Comparison of ENCODE assay signal across 21 cellular contexts in the genomic region with DNA sequence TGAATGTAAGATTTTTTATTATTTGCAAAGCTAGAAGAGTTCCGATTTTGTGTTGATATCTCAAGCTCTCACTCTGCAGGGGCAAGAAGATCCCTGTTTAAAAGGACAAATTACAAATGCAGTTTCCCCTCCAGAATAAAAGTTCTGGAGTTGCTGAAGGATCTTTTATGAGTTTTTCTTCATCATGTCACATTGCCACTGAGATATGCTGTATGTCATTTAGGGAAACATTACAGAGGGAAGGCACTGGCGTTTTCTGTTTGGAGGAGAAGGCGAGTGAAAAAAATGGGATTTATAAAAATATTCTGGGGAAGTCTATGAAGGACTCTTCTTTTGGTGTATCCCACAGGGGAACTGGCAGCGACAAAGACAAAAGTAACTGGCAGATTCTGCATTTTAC. TPM values are rescaled to one million over a fixed set of nuclear protein-coding genes. Genes with fewer than 3 reads are reported as not detected.
DNase-seq lines count a peak whose midpoint lies in the region; ATAC-seq and TF ChIP-seq lines count a peak whose summit lies in the region.
"Had no signal": no experiment of that assay in that cellular context is flagged by ENCODE, and none has a peak within 500 bp of the region (broad histone marks: within the 10 kb centered on the region; RNA-seq: fewer than 3 reads in every experiment).

No MANE protein-coding gene starts in this region.

- no peak overlapping the region for H3K23ac ChIP-seq in neuronal stem cell (ENCODE audit: low read depth, low read length, poor library complexity)

- no peaks in the 10 kb centered on the region for H3K9me3 Mint-ChIP-seq in brain

- H3K9ac ChIP-seq in HUES48 (ENCODE audit: low read depth, low read length) (no peak overlapping the region), iPS-18a (ENCODE audit: low read length) (peak overlapping the region; percentile 40), neuronal stem cell (ENCODE audit: low read depth, low read length, poor library complexity) (no peak overlapping the region)
- H3K9ac ChIP-seq: BLaER1 had no signal

- peak overlapping the region; percentile 87 for H2AFZ ChIP-seq in neuronal stem cell (ENCODE audit: low read length)

- H3K4me3 Mint-ChIP-seq in brain = peak overlapping the region; percentile 65 to 78 (median 75)
- H3K4me3 Mint-ChIP-seq: CD4-positive, CD25-positive, alpha-beta regulatory T cell had no signal

- no peak overlapping the region for H2BK12ac ChIP-seq in neuronal stem cell (ENCODE audit: low read length)

- H3K36me3 ChIP-seq in HUES48 (ENCODE audit: control insufficient read depth, insufficient read depth, low read length) = no peaks in the 10 kb centered on the region
- H3K36me3 ChIP-seq in iPS-18a (ENCODE audit: control insufficient read depth, low read depth, low read length) = no peaks in the 10 kb centered on the region
- no peaks in the 10 kb centered on the region for H3K36me3 ChIP-seq in neuronal stem cell (replicated peaks in 1 of 2; ENCODE audit: control insufficient read depth in 2 of 2, insufficient read depth in 2 of 2, low read length in 2 of 2)
- H3K36me3 ChIP-seq: BLaER1 had no signal

- H3K4me1 Mint-ChIP-seq in brain = peaks cover 31% of the 10 kb centered on the region
- H3K4me1 Mint-ChIP-seq: CD4-positive, CD25-positive, alpha-beta regulatory T cell had no signal

- no peaks in the 10 kb centered on the region for H3K79me1 ChIP-seq in neuronal stem cell (ENCODE audit: low read depth, low read length)

- H3K18ac ChIP-seq in neuronal stem cell (ENCODE audit: low read length) = no peak overlapping the region

- H3K27ac ChIP-seq in HUES48 (ENCODE audit: low read depth, low read length) (no peak overlapping the region), iPS-18a (ENCODE audit: low read length) (no peak overlapping the region), neuronal stem cell (replicated peaks; ENCODE audit: low read length) (no peak overlapping the region)
- H3K27ac ChIP-seq: BLaER1 had no signal

- H3K4me1 ChIP-seq in HUES48 (ENCODE audit: control insufficient read depth, insufficient read depth, low read length) (peaks cover 26% of the 10 kb centered on the region), iPS-18a (ENCODE audit: control insufficient read depth, low read depth, low read length) (peaks cover 17% of the 10 kb centered on the region), neuronal stem cell (ENCODE audit: control insufficient read depth in 2 of 2, insufficient read depth in 1 of 2, low read depth in 1 of 2, low read length in 2 of 2) (peaks cover 0 to 23% of the 10 kb centered on the region in 2 donors)

- peak overlapping the region in 4 of 5 experiments; percentile 15 to 76 (median 52) for H3K27ac Mint-ChIP-seq in brain
- H3K27ac Mint-ChIP-seq: CD4-positive, CD25-positive, alpha-beta regulatory T cell had no signal

- no peak overlapping the region for H2BK5ac ChIP-seq in neuronal stem cell (ENCODE audit: low read length)

- H3K36me3 Mint-ChIP-seq in brain = no peaks in the 10 kb centered on the region
- H3K36me3 Mint-ChIP-seq: CD4-positive, CD25-positive, alpha-beta regulatory T cell had no signal

- ATAC-seq in omental fat pad (ENCODE audit: low FRiP score) = no peak
- ATAC-seq: HCT116, Panc1 had no signal

- H3K4ac ChIP-seq in neuronal stem cell (ENCODE audit: low read length) = no peak overlapping the region

- WGBS in neuronal stem cell (ENCODE audit: extremely low coverage in 2 of 2, insufficient read length in 2 of 2, insufficient replicate concordance in 1 of 2), 2 donors = no CpG with 5 or more reads among the region's 4 CpGs

- no peak overlapping the region for H4K91ac ChIP-seq in neuronal stem cell (ENCODE audit: low read depth, low read length, poor library complexity)

- H3K27me3 Mint-ChIP-seq in brain = no peaks in the 10 kb centered on the region
- H3K27me3 Mint-ChIP-seq: CD4-positive, CD25-positive, alpha-beta regulatory T cell had no signal

- TF ChIP-seq CTCF in brain (conservative IDR thresholded peaks at IDR 0.05) (no peak), omental fat pad (IDR thresholded peaks at IDR 0.05) (no peak)

- H3K14ac ChIP-seq in neuronal stem cell (ENCODE audit: low read length) = no peak overlapping the region

- H2BK15ac ChIP-seq in neuronal stem cell (ENCODE audit: low read length) = no peak overlapping the region

- H3K27me3 ChIP-seq in HUES48 (ENCODE audit: control insufficient read depth, insufficient read depth, low read length) (no peaks in the 10 kb centered on the region), iPS-18a (ENCODE audit: control insufficient read depth, insufficient read depth, low read length) (no peaks in the 10 kb centered on the region), neuronal stem cell (ENCODE audit: control insufficient read depth in 3 of 3, insufficient read depth in 3 of 3, low read depth in 1 of 3, low read length in 3 of 3) (no peaks in the 10 kb centered on the region)
- H3K27me3 ChIP-seq: BLaER1 had no signal

- H2BK120ac ChIP-seq in neuronal stem cell (ENCODE audit: low read depth, low read length) = no peak overlapping the region

- no peaks in the 10 kb centered on the region for H3K9me3 ChIP-seq in HUES48 (ENCODE audit: control insufficient read depth, insufficient read depth, low read length)
- no peaks in the 10 kb centered on the region for H3K9me3 ChIP-seq in iPS-18a (ENCODE audit: control insufficient read depth, low read depth, low read length)
- no peaks in the 10 kb centered on the region for H3K9me3 ChIP-seq in neuronal stem cell (replicated peaks in 1 of 2; ENCODE audit: control insufficient read depth in 2 of 2, insufficient read depth in 1 of 2, low read depth in 1 of 2, low read length in 2 of 2)
- H3K9me3 ChIP-seq: BLaER1 had no signal

- H3K4me2 ChIP-seq in neuronal stem cell (ENCODE audit: insufficient read depth, low read length, poor library complexity, severe bottlenecking) = no peak overlapping the region
- H3K4me2 ChIP-seq: BLaER1 had no signal

- no peak for DNase-seq in neuronal stem cell (ENCODE audit: low spot score)
- DNase-seq in NCI-H82 (lab: John Stamatoyannopoulos, UW) = no peak
- no peak for DNase-seq in omental fat pad (ENCODE audit: low spot score)
- DNase-seq in superior temporal gyrus (ENCODE audit: extremely low spot score) = no peak
- DNase-seq in COLO829 (ENCODE audit: low spot score) = no peak
- DNase-seq: CD4-positive, CD25-positive, alpha-beta regulatory T cell; GOT3; KBM-7; MV-4-11; NCI-H1105; NCI-H1436 treated with DMSO at 0.1 percent for 48 hours; NCI-H187 treated with DMSO at 0.1 percent for 48 hours; SHP77 treated with DMSO at 0.1 percent for 48 hours had no signal

- H3K4me3 ChIP-seq in HUES48 (ENCODE audit: low read depth, low read length) (peak overlapping the region; percentile 43; the same call in 1 of the 2 replicates), iPS-18a (ENCODE audit: low read length) (peak overlapping the region; percentile 39), neuronal stem cell (ENCODE audit: low read length in 2 of 2) (no peak overlapping the region)
- H3K4me3 ChIP-seq: BLaER1 had no signal

- no peak overlapping the region for H2AK5ac ChIP-seq in neuronal stem cell (ENCODE audit: low read depth, low read length)

- no peak overlapping the region for H4K8ac ChIP-seq in neuronal stem cell (ENCODE audit: low read depth, low read length)

RNA-seq across cellular contexts. Expression of a gene that starts 57.4 kb away (rescaled TPM):
- polyA plus RNA-seq in brain (ENCODE audit: insufficient read depth, low read depth, low replicate concordance) = 2.1 TPM
- polyA plus RNA-seq in neuronal stem cell (2013, experiment 1 of 2) = 2.3 TPM
- 2.6 TPM for polyA plus RNA-seq in neuronal stem cell (2013, experiment 2 of 2)
- under 1 TPM in 3 of 4 donors, not detected in 1; 0.12 to 0.56 (median 0.37) TPM for total RNA-seq in omental fat pad
- total RNA-seq: CD4-positive, CD25-positive, alpha-beta regulatory T cell; LHCN-M2 had no signal
- polyA plus RNA-seq: AG04450; CD4-positive, CD25-positive, alpha-beta regulatory T cell had no signal

Comparison
In these comparisons a context has a peak if more than half of its experiments do, and no peak if none do; other contexts are left out.
1. H3K4me3 ChIP-seq: peak in HUES48 (single experiment) and iPS-18a (single experiment); none in neuronal stem cell (0 of 2).